8 cellular contexts compared by ENCODE assay signal in genomic region chr16:79868841-79869240, GRCh38.
"Had no signal": no experiment of that assay in that cellular context is flagged by ENCODE, and none has a peak within 500 bp of the region (broad histone marks: within the 10 kb centered on the region; RNA-seq: fewer than 3 reads in every experiment).

No MANE protein-coding gene starts in this region.

- DNase-seq: IMR-90, KBM-7, KG1 had no signal

- H3K4me1 Mint-ChIP-seq: IgD-negative memory B cell had no signal

- ATAC-seq: HepG2 had no signal

- H3K4me3 Mint-ChIP-seq: IgD-negative memory B cell had no signal

- H3K27ac ChIP-seq: HL-60, KMS-11 had no signal

- FAIRE-seq: HepG2, HTR-8/SVneo had no signal

- H3K9ac ChIP-seq: KMS-11 had no signal

- H3K27ac Mint-ChIP-seq: IgD-negative memory B cell had no signal

- H3K4me2 ChIP-seq: KMS-11 had no signal

- H3K27me3 Mint-ChIP-seq: IgD-negative memory B cell had no signal

- H3K36me3 Mint-ChIP-seq: IgD-negative memory B cell had no signal
